Comparison of ENCODE assay signal across 8 cellular contexts in the genomic region with DNA sequence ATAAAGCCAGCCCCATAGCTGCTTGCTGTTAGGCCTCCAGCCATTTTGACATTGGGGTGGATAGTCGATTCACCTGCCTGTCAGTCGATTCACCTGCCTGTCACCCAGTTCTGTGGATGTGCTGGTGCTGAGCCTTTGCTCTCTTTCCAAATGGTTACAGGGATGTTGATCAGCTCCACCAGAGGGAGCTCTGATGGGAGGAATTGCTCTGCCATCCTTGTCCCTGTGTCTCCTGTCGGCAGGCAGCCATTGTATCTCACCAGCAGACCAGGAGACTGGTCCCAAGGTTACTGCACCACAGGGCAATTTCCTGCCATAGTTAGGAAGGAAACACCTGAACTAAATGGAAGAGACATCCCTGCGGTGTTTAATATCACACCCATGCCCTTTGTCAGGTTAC. TPM values are rescaled to one million over a fixed set of nuclear protein-coding genes. Genes with fewer than 3 reads are reported as not detected.
DNase-seq lines count a peak whose midpoint lies in the region; ATAC-seq, FAIRE-seq and TF ChIP-seq lines count a peak whose summit lies in the region.

No MANE protein-coding gene starts in this region.

- FAIRE-seq in keratinocyte (lab: Jason Lieb, UNC) = no peak

- H3K27ac ChIP-seq in keratinocyte (ENCODE audit: control insufficient read depth, insufficient read depth, low read length) = no peak overlapping the region

- ATAC-seq in activated T-helper 17 cell treated with anti-CD3 and anti-CD28 coated beads, Interleukin-2, amount 50 U/mL, for 72 hours (replicated peaks) = no peak
- ATAC-seq in GM21423 (IDR thresholded peaks at IDR 0.05; ENCODE audit: unreplicated experiment) = no peak
- ATAC-seq in HG02678 (IDR thresholded peaks at IDR 0.05; ENCODE audit: unreplicated experiment) = no peak

- no peaks in the 10 kb centered on the region for H3K4me1 ChIP-seq in keratinocyte (ENCODE audit: control insufficient read depth, extremely low read depth, insufficient read depth, low read length)

- H3K27ac Mint-ChIP-seq in activated CD4-positive, alpha-beta T cell treated with anti-CD3 and anti-CD28 coated beads, Interleukin-2, amount 10 ng/mL, durations not matched to agents 7 days and 5 days = no peak overlapping the region
- H3K27ac Mint-ChIP-seq in activated T-helper 17 cell treated with anti-CD3 and anti-CD28 coated beads, Interleukin-2, amount 50 U/mL, for 72 hours = no peak overlapping the region

- TF ChIP-seq CTCF in keratinocyte (optimal IDR thresholded peaks at IDR 0.05 in 1 of 3, IDR thresholded peaks at IDR 0.05 in 1 of 3, conservative IDR thresholded peaks at IDR 0.05 in 1 of 3; ENCODE audit: extremely low read depth in 1 of 3, insufficient read depth in 2 of 3, low read length in 3 of 3) = peak; percentile 53 to 79 (median 75)

- H3K4me3 Mint-ChIP-seq in activated CD4-positive, alpha-beta T cell treated with anti-CD3 and anti-CD28 coated beads, Interleukin-2, amount 10 ng/mL, durations not matched to agents 7 days and 5 days = no peak overlapping the region
- H3K4me3 Mint-ChIP-seq in activated T-helper 17 cell treated with anti-CD3 and anti-CD28 coated beads, Interleukin-2, amount 50 U/mL, for 72 hours = peak overlapping the region; percentile 68

- H3K9ac ChIP-seq in keratinocyte (ENCODE audit: control insufficient read depth, extremely low read depth, insufficient read depth, low read length) = no peak overlapping the region

- POLR2A ChIA-PET in activated CD4-positive, alpha-beta T cell treated with anti-CD3 and anti-CD28 coated beads, Interleukin-2, amount 10 ng/mL, durations not matched to agents 7 days and 5 days (lab: Charles Lee) = no interaction called here

- H3K36me3 ChIP-seq in MG63 (peaks cover 65% of the 10 kb centered on the region), keratinocyte (ENCODE audit: control insufficient read depth in 2 of 2, extremely low read depth in 1 of 2, insufficient read depth in 2 of 2, low read length in 2 of 2) (peaks cover 4 to 12% of the 10 kb centered on the region in 2 experiments)

- H3K9me3 Mint-ChIP-seq in activated CD4-positive, alpha-beta T cell treated with anti-CD3 and anti-CD28 coated beads, Interleukin-2, amount 10 ng/mL, durations not matched to agents 7 days and 5 days = no peaks in the 10 kb centered on the region
- H3K9me3 Mint-ChIP-seq in activated T-helper 17 cell treated with anti-CD3 and anti-CD28 coated beads, Interleukin-2, amount 50 U/mL, for 72 hours = no peaks in the 10 kb centered on the region

- peaks cover 30% of the 10 kb centered on the region for H3K27me3 Mint-ChIP-seq in activated CD4-positive, alpha-beta T cell treated with anti-CD3 and anti-CD28 coated beads, Interleukin-2, amount 10 ng/mL, durations not matched to agents 7 days and 5 days
- peaks cover 6% of the 10 kb centered on the region for H3K27me3 Mint-ChIP-seq in activated T-helper 17 cell treated with anti-CD3 and anti-CD28 coated beads, Interleukin-2, amount 50 U/mL, for 72 hours

- peaks cover 19% of the 10 kb centered on the region for H3K4me1 Mint-ChIP-seq in activated CD4-positive, alpha-beta T cell treated with anti-CD3 and anti-CD28 coated beads, Interleukin-2, amount 10 ng/mL, durations not matched to agents 7 days and 5 days
- peaks cover 29% of the 10 kb centered on the region for H3K4me1 Mint-ChIP-seq in activated T-helper 17 cell treated with anti-CD3 and anti-CD28 coated beads, Interleukin-2, amount 50 U/mL, for 72 hours

- H3K79me2 ChIP-seq in keratinocyte (ENCODE audit: control insufficient read depth, insufficient read depth, low read length) = no peaks in the 10 kb centered on the region

- DNase-seq in activated CD4-positive, alpha-beta T cell treated with anti-CD3 and anti-CD28 coated beads, Interleukin-2, amount 50 U/mL, for 48 hours = peak; percentile 10 to 32
- no peak for DNase-seq in activated CD4-positive, alpha-beta T cell treated with anti-CD3 and anti-CD28 coated beads, Interleukin-2, amount 10 ng/mL, durations not matched to agents 7 days and 5 days
- DNase-seq in MG63 (peak; percentile 28), keratinocyte (ENCODE audit: low read depth, low spot score) (no peak), NCI-H226 (no peak)

- no peak overlapping the region for H3K4me2 ChIP-seq in keratinocyte (ENCODE audit: control insufficient read depth, extremely low read depth, insufficient read depth, low read depth, low read length)

- no peaks in the 10 kb centered on the region for H3K9me3 ChIP-seq in MG63
- no peaks in the 10 kb centered on the region for H3K9me3 ChIP-seq in keratinocyte (ENCODE audit: control insufficient read depth, low read depth, low read length)

- H3K4me3 ChIP-seq in MG63 (no peak overlapping the region), keratinocyte (ENCODE audit: control insufficient read depth in 2 of 3, extremely low read depth in 1 of 3, insufficient read depth in 2 of 3, low read depth in 1 of 3, low read length in 3 of 3) (no peak overlapping the region)

- dilution Hi-C loops in keratinocyte (cut with MboI; ENCODE audit: extremely low pct_ligation_motif_present, low sequenced_read_pairs) = no loop called here

- H3K27me3 ChIP-seq in MG63 (no peaks in the 10 kb centered on the region), keratinocyte (ENCODE audit: control insufficient read depth, extremely low read depth, insufficient read depth, low read length) (no peaks in the 10 kb centered on the region)

- no peaks in the 10 kb centered on the region for H3K9me1 ChIP-seq in keratinocyte (ENCODE audit: control insufficient read depth, extremely low read depth, insufficient read depth, low read length)

- no peaks in the 10 kb centered on the region for H3K36me3 Mint-ChIP-seq in activated CD4-positive, alpha-beta T cell treated with anti-CD3 and anti-CD28 coated beads, Interleukin-2, amount 10 ng/mL, durations not matched to agents 7 days and 5 days (ENCODE audit: low read depth)
- H3K36me3 Mint-ChIP-seq in activated T-helper 17 cell treated with anti-CD3 and anti-CD28 coated beads, Interleukin-2, amount 50 U/mL, for 72 hours (ENCODE audit: low read depth) = no peaks in the 10 kb centered on the region

- no peak overlapping the region for H2AFZ ChIP-seq in keratinocyte (ENCODE audit: control insufficient read depth, low read length)

- CTCF ChIA-PET in activated CD4-positive, alpha-beta T cell treated with anti-CD3 and anti-CD28 coated beads, Interleukin-2, amount 10 ng/mL, durations not matched to agents 7 days and 5 days (lab: Charles Lee) = interaction anchor here (0.7 kb wide), 1 partner anchor 35 kb away, joined by 3 read pairs; a partner anchor contains a TSS

- no peaks in the 10 kb centered on the region for H4K20me1 ChIP-seq in keratinocyte (ENCODE audit: control insufficient read depth, extremely low read depth, insufficient read depth, low read length)

RNA-seq across cellular contexts. Expression of a gene that starts 6.1 kb away (rescaled TPM):
- total RNA-seq in activated CD4-positive, alpha-beta T cell treated with anti-CD3 and anti-CD28 coated beads, Interleukin-2, amount 10 ng/mL, durations not matched to agents 7 days and 5 days = not detected
- not detected in 2 replicates for total RNA-seq in MG63 (2014; rRNA removed; shearing (Covaris generic); ENCODE audit: low replicate concordance)
- total RNA-seq in activated T-helper 17 cell treated with anti-CD3 and anti-CD28 coated beads, Interleukin-2, amount 50 U/mL, for 72 hours = under 1 TPM in 1 of 2 donors, not detected in 1; 0.08 TPM
- polyA plus RNA-seq in keratinocyte = not detected in 3 replicates
- not detected for polyA plus RNA-seq in keratinocyte (2011; ENCODE audit: low read depth)
- not detected in 2 replicates for polyA plus RNA-seq in keratinocyte (2011; cell fraction: cytosol; rRNA removed)
- polyA plus RNA-seq in keratinocyte (2011; cell fraction: nucleus; rRNA removed) = not detected in 2 replicates
- polyA plus RNA-seq in keratinocyte (2012; ENCODE audit: low replicate concordance) = not detected in 2 replicates
- polyA minus RNA-seq in keratinocyte = not detected in 3 replicates
- not detected for polyA minus RNA-seq in keratinocyte (2011; cell fraction: cytosol; rRNA and poly(A)+ RNA removed)
- not detected in 2 replicates for polyA minus RNA-seq in keratinocyte (2011; cell fraction: nucleus; rRNA and poly(A)+ RNA removed)

RNA-seq across cellular contexts. Expression of a gene that starts 34.7 kb away (rescaled TPM):
- under 1 TPM; 0.62 to 0.69 TPM for total RNA-seq in activated CD4-positive, alpha-beta T cell treated with anti-CD3 and anti-CD28 coated beads, Interleukin-2, amount 10 ng/mL, durations not matched to agents 7 days and 5 days
- total RNA-seq in MG63 (2014; rRNA removed; shearing (Covaris generic); ENCODE audit: low replicate concordance) = 18.8 and 22.7 TPM in 2 replicates
- under 1 TPM; 0.13 to 0.16 TPM for total RNA-seq in activated T-helper 17 cell treated with anti-CD3 and anti-CD28 coated beads, Interleukin-2, amount 50 U/mL, for 72 hours
- 1.6 to 2.0 TPM (median 1.9 TPM) in 3 replicates for polyA plus RNA-seq in keratinocyte
- 1.6 TPM for polyA plus RNA-seq in keratinocyte (2011; ENCODE audit: low read depth)
- polyA plus RNA-seq in keratinocyte (2011; cell fraction: cytosol; rRNA removed) = 2.4 and 3.2 TPM in 2 replicates
- polyA plus RNA-seq in keratinocyte (2011; cell fraction: nucleus; rRNA removed) = 9.2 and 9.8 TPM in 2 replicates
- polyA plus RNA-seq in keratinocyte (2012; ENCODE audit: low replicate concordance) = 3.6 and 6.0 TPM in 2 replicates
- 4.8 to 16.2 TPM (median 5.3 TPM) in 3 replicates for polyA minus RNA-seq in keratinocyte
- polyA minus RNA-seq in keratinocyte (2011; cell fraction: cytosol; rRNA and poly(A)+ RNA removed) = 6.1 TPM
- 4.6 and 6.5 TPM in 2 replicates for polyA minus RNA-seq in keratinocyte (2011; cell fraction: nucleus; rRNA and poly(A)+ RNA removed)

Comparison
In these comparisons a context has a peak if more than half of its experiments do, and no peak if none do; other contexts are left out.
1. DNase-seq: peak in activated CD4-positive, alpha-beta T cell treated with anti-CD3 and anti-CD28 coated beads, Interleukin-2, amount 50 U/mL, for 48 hours (2 of 2) and MG63 (single experiment); none in activated CD4-positive, alpha-beta T cell treated with anti-CD3 and anti-CD28 coated beads, Interleukin-2, amount 10 ng/mL, durations not matched to agents 7 days and 5 days (single experiment), keratinocyte (single experiment) and NCI-H226 (single experiment).
2. RNA of a gene that starts 34.7 kb away (total RNA-seq): 18.8 to 22.7 TPM in MG63; 0.62 to 0.69 TPM in activated CD4-positive, alpha-beta T cell treated with anti-CD3 and anti-CD28 coated beads, Interleukin-2, amount 10 ng/mL, durations not matched to agents 7 days and 5 days and 0.13 to 0.16 TPM in activated T-helper 17 cell treated with anti-CD3 and anti-CD28 coated beads, Interleukin-2, amount 50 U/mL, for 72 hours; every median in the first group is over 10 times any median in the second.